Comparison of ENCODE assay signal across 19 cellular contexts in the genomic region with DNA sequence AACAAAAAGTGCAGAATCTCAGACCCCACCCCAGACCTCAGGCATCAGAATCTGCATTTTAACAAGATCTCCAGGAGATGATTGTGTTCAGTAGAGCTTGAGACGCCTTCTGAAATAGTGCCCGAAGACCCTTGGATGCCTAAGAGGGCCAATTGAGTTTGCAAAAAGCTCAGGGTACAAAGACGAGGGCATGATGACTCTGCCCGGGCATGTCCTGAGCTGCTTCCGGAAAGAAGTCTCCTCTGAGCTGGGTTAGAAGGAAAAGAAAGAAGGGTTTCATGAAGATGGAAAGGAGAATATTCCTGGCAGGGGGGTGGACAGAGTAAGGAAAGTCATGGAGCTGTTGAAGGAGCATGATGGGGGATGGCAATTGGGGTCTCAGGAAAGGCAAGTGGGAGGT.
DNase-seq lines count a peak whose midpoint lies in the region; ATAC-seq and TF ChIP-seq lines count a peak whose summit lies in the region.
"Had no signal": no experiment of that assay in that cellular context is flagged by ENCODE, and none has a peak within 500 bp of the region (broad histone marks: within the 10 kb centered on the region; RNA-seq: fewer than 3 reads in every experiment).

No MANE protein-coding gene starts in this region.

- H2BK120ac ChIP-seq in H9 (ENCODE audit: low read depth, low read length, poor library complexity, severe bottlenecking): no peak overlapping the region

- no peaks in the 10 kb centered on the region for H3K4me1 ChIP-seq in H9 (ENCODE audit: insufficient read depth, low read length)
- H3K4me1 ChIP-seq: BLaER1, Peyer's patch had no signal

- no peak overlapping the region for H2AK5ac ChIP-seq in H9 (ENCODE audit: insufficient read length, low read length)

- no peak overlapping the region for H3K4me2 ChIP-seq in H9 (ENCODE audit: insufficient read depth, insufficient read length, low read length)
- H3K4me2 ChIP-seq: BLaER1, KMS-11 had no signal

- H3K27me3 Mint-ChIP-seq in H9 (ENCODE audit: low read depth): peaks cover 2% of the 10 kb centered on the region; the same call in 1 of the 2 replicates
- H3K27me3 Mint-ChIP-seq in WTC11 (ENCODE audit: low read depth): no peaks in the 10 kb centered on the region
- no peaks in the 10 kb centered on the region for H3K27me3 Mint-ChIP-seq in progenitor cell of endocrine pancreas
- H3K27me3 Mint-ChIP-seq in CD14-positive monocyte (ENCODE audit: low read depth in 3 of 3): peaks cover 3 to 6% (median 5%) of the 10 kb centered on the region in 3 donors

- H2BK5ac ChIP-seq in H9 (ENCODE audit: insufficient read length, low read length): no peak overlapping the region

- no peak overlapping the region for H3K56ac ChIP-seq in H9 (ENCODE audit: insufficient read length, low read depth, low read length)

- H3K23me2 ChIP-seq in H9 (ENCODE audit: insufficient read length, low read depth, low read length, poor library complexity, severe bottlenecking): no peaks in the 10 kb centered on the region

- H2BK20ac ChIP-seq in H9 (ENCODE audit: low read depth, low read length, poor library complexity, severe bottlenecking): no peak overlapping the region

- no peak overlapping the region for H4K8ac ChIP-seq in H9 (replicated peaks; ENCODE audit: insufficient read length, low read depth, low read length)

- H3K79me1 ChIP-seq in H9 (ENCODE audit: insufficient read depth, low read depth, low read length, poor library complexity, severe bottlenecking): no peaks in the 10 kb centered on the region

- TF ChIP-seq CTCF in H9 (conservative IDR thresholded peaks at IDR 0.05) (no peak), WTC11 (IDR thresholded peaks at IDR 0.05) (no peak), epithelial cell of esophagus (IDR thresholded peaks at IDR 0.05; ENCODE audit: insufficient read depth, low read depth, low read length, missing control alignments) (no peak), progenitor cell of endocrine pancreas (IDR thresholded peaks at IDR 0.05; ENCODE audit: unreplicated experiment) (no peak), CD14-positive monocyte (IDR thresholded peaks at IDR 0.05) (no peak)

- H3K9me3 Mint-ChIP-seq in H9: no peaks in the 10 kb centered on the region
- peaks cover 3% of the 10 kb centered on the region; the same call in 1 of the 2 replicates for H3K9me3 Mint-ChIP-seq in WTC11
- H3K9me3 Mint-ChIP-seq in progenitor cell of endocrine pancreas (ENCODE audit: low read depth): no peaks in the 10 kb centered on the region
- peaks cover 0 to 2% (median 0%) of the 10 kb centered on the region in 7 donors for H3K9me3 Mint-ChIP-seq in CD14-positive monocyte
- H3K9me3 Mint-ChIP-seq: CD8-positive, alpha-beta T cell had no signal

- H3K27ac ChIP-seq in H9 (ENCODE audit: insufficient read length, low read depth, low read length): no peak overlapping the region
- H3K27ac ChIP-seq: BLaER1, KMS-11, Peyer's patch, SK-N-MC had no signal

- H3K79me2 ChIP-seq in H9 (ENCODE audit: insufficient read depth, low read length): no peaks in the 10 kb centered on the region

- no peaks in the 10 kb centered on the region for H4K20me1 ChIP-seq in H9 (ENCODE audit: control insufficient read depth, insufficient read depth, insufficient read length)
- H4K20me1 ChIP-seq: BLaER1 had no signal

- H4K91ac ChIP-seq in H9 (ENCODE audit: insufficient read length, low read depth, low read length): no peak overlapping the region

- no peak overlapping the region; the same call in 1 of the 2 replicates for H3K4ac ChIP-seq in H9 (ENCODE audit: low read depth, low read length)

- WGBS in H9 (ENCODE audit: extremely low coverage, insufficient read length, low lambda C conversion rate): no CpG with 5 or more reads among the region's 5 CpGs

- no peak overlapping the region for H3T11ph ChIP-seq in H9 (ENCODE audit: low read length)

- H3K4me1 Mint-ChIP-seq in H9 (peaks cover 7 to 14% of the 10 kb centered on the region in 2 experiments), WTC11 (peaks cover 32% of the 10 kb centered on the region), progenitor cell of endocrine pancreas (ENCODE audit: low read depth) (no peaks in the 10 kb centered on the region), CD14-positive monocyte (no peaks in the 10 kb centered on the region)

- no peaks in the 10 kb centered on the region for H3K27me3 ChIP-seq in H9 (ENCODE audit: insufficient read depth, low read length)
- H3K27me3 ChIP-seq: BLaER1, Peyer's patch had no signal

- peak overlapping the region in 1 of 3 experiments; percentile 30; a peak in 1 of 7 replicates for H3K27ac Mint-ChIP-seq in H9
- H3K27ac Mint-ChIP-seq in WTC11: peak overlapping the region; percentile 50
- H3K27ac Mint-ChIP-seq in progenitor cell of endocrine pancreas: peak overlapping the region; percentile 71
- H3K27ac Mint-ChIP-seq in CD14-positive monocyte: no peak overlapping the region
- H3K27ac Mint-ChIP-seq: CD8-positive, alpha-beta T cell had no signal

- 0 out of 2 replicates have a peak overlapping the region, but pooled peaks have one; percentile 21 for H3K14ac ChIP-seq in H9 (ENCODE audit: insufficient read depth, low read length)

- no peak overlapping the region for H3K9ac ChIP-seq in H9 (ENCODE audit: extremely low read depth, insufficient read length, low read length)
- H3K9ac ChIP-seq: BLaER1, KMS-11 had no signal

- H2AFZ ChIP-seq in H9 (ENCODE audit: low read length): no peak overlapping the region

- POLR2A ChIA-PET in WTC11 (lab: Charles Lee): interaction anchor here (0.6 kb wide), 1 partner anchor 36 kb away, joined by 5 read pairs; no protein-coding TSS in a partner anchor

- ATAC-seq in WTC11: no peak
- ATAC-seq: CD8-positive, alpha-beta T cell had no signal

- intact Hi-C loops in head of caudate nucleus (cut with DNase I) (no loop called here), CD14-positive monocyte (cut with micrococcal nuclease) (no loop called here)

- H3K4me3 ChIP-seq in epithelial cell of esophagus (ENCODE audit: low read length): no peak overlapping the region
- H3K4me3 ChIP-seq: BLaER1, Peyer's patch, SK-N-MC had no signal

- H3K36me3 Mint-ChIP-seq in H9 (ENCODE audit: insufficient read depth in 1 of 3, low read depth in 3 of 3) (no peaks in the 10 kb centered on the region), WTC11 (no peaks in the 10 kb centered on the region), progenitor cell of endocrine pancreas (ENCODE audit: insufficient read depth) (no peaks in the 10 kb centered on the region), CD14-positive monocyte (no peaks in the 10 kb centered on the region)
- H3K36me3 Mint-ChIP-seq: CD8-positive, alpha-beta T cell had no signal

- H3K4me3 Mint-ChIP-seq in H9 (no peak overlapping the region), WTC11 (no peak overlapping the region), progenitor cell of endocrine pancreas (ENCODE audit: low read depth) (no peak overlapping the region), CD14-positive monocyte (no peak overlapping the region)
- H3K4me3 Mint-ChIP-seq: CD8-positive, alpha-beta T cell had no signal

- CTCF ChIA-PET in WTC11 (lab: Charles Lee): interaction anchor here (0.6 kb wide), 1 partner anchor 39 kb away, joined by 3 read pairs; no protein-coding TSS in a partner anchor

- peak overlapping the region; percentile 34 for H3K18ac ChIP-seq in H9 (ENCODE audit: insufficient read length, low read depth, low read length)

- no peak overlapping the region for H2BK15ac ChIP-seq in H9 (ENCODE audit: low read depth, low read length)

- H4K5ac ChIP-seq in H9 (ENCODE audit: insufficient read length, low read depth, low read length): no peak overlapping the region

- H2BK12ac ChIP-seq in H9 (ENCODE audit: insufficient read length, low read depth, low read length): no peak overlapping the region

- no peak overlapping the region for H3K23ac ChIP-seq in H9 (ENCODE audit: insufficient read length, low read depth, low read length)

- H3K9me3 ChIP-seq in H9 (ENCODE audit: control insufficient read depth, low read depth, low read length): no peaks in the 10 kb centered on the region
- H3K9me3 ChIP-seq: BLaER1, Peyer's patch had no signal

- DNase-seq in H9 (no peak), WTC11 (ENCODE audit: low spot score) (no peak), epithelial cell of esophagus (ENCODE audit: low read depth) (peak; percentile 60), progenitor cell of endocrine pancreas (ENCODE audit: low spot score, unreplicated experiment) (no peak), NCI-H2107 treated with DMSO at 0.1 percent for 48 hours (lab: John Stamatoyannopoulos, UW; ENCODE audit: unreplicated experiment) (no peak), head of caudate nucleus (no peak), CD14-positive monocyte (ENCODE audit: low spot score) (no peak)
- DNase-seq: CD8-positive, alpha-beta T cell; DMS53; NCI-H1436; NCI-H1930; NCI-H2171 treated with DMSO at 0.1 percent for 48 hours; NCI-H446 treated with DMSO at 0.1 percent for 48 hours; NK-92 treated with Interleukin-12 subunit alpha and Interleukin-12 subunit beta, amount 100 ng/mL, for 24 hours; Peyer's patch; SHP77 had no signal

TF ChIP-seq in WTC11, 78 proteins besides CTCF, POLR2A, EP300 and RAD21 (continues in another document):
- TF ChIP-seq ATF1 (CRISPR knock-in tag; IDR thresholded peaks at IDR 0.05): no peak
- TF ChIP-seq TEAD4 (CRISPR knock-in tag; IDR thresholded peaks at IDR 0.05): no peak

Comparison
In these comparisons a context has a peak if more than half of its experiments do, and no peak if none do; other contexts are left out.
1. H3K27ac Mint-ChIP-seq: peak in WTC11 (single experiment) and progenitor cell of endocrine pancreas (single experiment); none in CD14-positive monocyte (0 of 7).